ENCODE assay signal across 8 cellular contexts in the genomic region with DNA sequence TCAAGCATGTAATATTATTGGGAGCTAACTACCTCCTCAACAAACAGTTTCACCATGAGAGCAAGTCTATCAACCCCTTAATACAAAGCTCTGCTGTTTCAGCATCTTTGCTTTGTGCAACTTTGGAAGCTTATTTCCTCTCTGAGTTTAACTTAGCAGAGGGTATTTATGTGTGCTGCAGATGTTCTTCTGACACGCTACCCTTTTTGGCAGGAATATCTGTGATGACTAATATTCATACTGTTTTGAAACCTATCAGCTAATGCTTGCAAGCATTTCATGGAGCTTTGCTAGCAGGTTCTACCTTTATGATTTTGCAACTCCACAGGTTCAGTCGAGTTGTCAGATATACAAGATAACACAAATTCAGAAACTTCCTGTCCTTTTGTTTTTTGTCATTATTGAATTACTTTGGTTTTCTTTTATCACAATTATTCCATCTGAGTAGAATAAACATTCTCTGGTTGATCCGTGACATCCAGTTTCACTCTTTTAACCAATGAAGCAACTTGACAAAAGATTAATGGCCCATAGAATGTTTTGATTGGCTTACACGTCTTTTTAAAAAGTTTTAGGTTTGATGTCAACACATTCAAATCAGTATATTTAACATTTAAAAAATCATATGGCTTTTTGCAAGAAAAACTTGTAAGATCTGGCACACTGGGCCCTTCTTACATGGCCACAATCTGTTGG. TPM values are rescaled to one million over a fixed set of nuclear protein-coding genes. Genes with fewer than 3 reads are reported as not detected.
DNase-seq lines count a peak whose midpoint lies in the region; ATAC-seq and TF ChIP-seq lines count a peak whose summit lies in the region.

No MANE protein-coding gene starts in this region.

- ATAC-seq in GM18868 (IDR thresholded peaks at IDR 0.05; ENCODE audit: unreplicated experiment) (peak; percentile 64), HG03039 (IDR thresholded peaks at IDR 0.05; ENCODE audit: unreplicated experiment) (peak; percentile 43)
- ATAC-seq in activated CD4-positive, CD25-positive, alpha-beta regulatory T cell treated with anti-CD3 and anti-CD28 coated beads, Interleukin-2, amount 50 U/mL, for 24 hours: no peak

- no peak overlapping the region for H3K4me3 ChIP-seq in astrocyte of the cerebellum (ENCODE audit: low read depth, low read length)
- H3K4me3 ChIP-seq in Karpas-422 (ENCODE audit: low read length): no peak overlapping the region

- peaks cover 19% of the 10 kb centered on the region for H3K4me1 ChIP-seq in Karpas-422 (ENCODE audit: low read length)

- H2AFZ ChIP-seq in Karpas-422 (ENCODE audit: low read length): no peak overlapping the region

- no peaks in the 10 kb centered on the region for H3K27me3 ChIP-seq in Karpas-422 (ENCODE audit: low read length)

- no peaks in the 10 kb centered on the region for H3K36me3 ChIP-seq in Karpas-422 (ENCODE audit: insufficient read depth, low read length)

- no peak overlapping the region for H3K9ac ChIP-seq in Karpas-422 (ENCODE audit: low read length)

- TF ChIP-seq CTCF in astrocyte of the cerebellum (IDR thresholded peaks at IDR 0.05; ENCODE audit: low read depth, low read length, missing control alignments): no peak

- no peak overlapping the region for H3K27ac ChIP-seq in Karpas-422 (ENCODE audit: low read length)

- DNase-seq in astrocyte of the cerebellum (ENCODE audit: low read depth) (peak; percentile 85), pons (ENCODE audit: low spot score) (peak; percentile 50), Karpas-422 (no peak)
- no peak for DNase-seq in activated CD8-positive, alpha-beta memory T cell treated with anti-CD3 and anti-CD28 coated beads, Interleukin-2, amount 50 U/mL, for 48 hours
- DNase-seq in activated CD4-positive, CD25-positive, alpha-beta regulatory T cell (lab: John Stamatoyannopoulos, UW): no peak

- in situ Hi-C loops in astrocyte of the cerebellum (cut with HindIII; ENCODE audit: low sequenced_read_pairs): no loop called here

- H3K9me3 ChIP-seq in Karpas-422 (ENCODE audit: low read length): no peaks in the 10 kb centered on the region

- no peaks in the 10 kb centered on the region for H4K20me1 ChIP-seq in Karpas-422 (ENCODE audit: insufficient read depth, low read depth, low read length)

- H3K9me2 ChIP-seq in Karpas-422 (replicated peaks; ENCODE audit: insufficient read depth, low read length): no peaks in the 10 kb centered on the region

- no peak overlapping the region for H3K4me2 ChIP-seq in Karpas-422 (ENCODE audit: low read depth, low read length, poor library complexity, severe bottlenecking)

- no peaks in the 10 kb centered on the region for H3K79me2 ChIP-seq in Karpas-422 (ENCODE audit: low read length)

RNA-seq across cellular contexts. Expression of gene SLC9A9, which starts 1.7 kb away (rescaled TPM):
- 2.2 and 2.3 TPM in 2 replicates for total RNA-seq in Karpas-422 (2014; rRNA removed; shearing (Covaris generic); ENCODE audit: low replicate concordance)

Comparison
In these comparisons a context has a peak if more than half of its experiments do, and no peak if none do; other contexts are left out.
1. ATAC-seq: peak in GM18868 (single experiment) and HG03039 (single experiment); none in activated CD4-positive, CD25-positive, alpha-beta regulatory T cell treated with anti-CD3 and anti-CD28 coated beads, Interleukin-2, amount 50 U/mL, for 24 hours (0 of 2).
2. DNase-seq: peak in astrocyte of the cerebellum (single experiment) and pons (single experiment); none in Karpas-422 (single experiment), activated CD8-positive, alpha-beta memory T cell treated with anti-CD3 and anti-CD28 coated beads, Interleukin-2, amount 50 U/mL, for 48 hours (single experiment) and activated CD4-positive, CD25-positive, alpha-beta regulatory T cell (0 of 4).